In the genomic region with DNA sequence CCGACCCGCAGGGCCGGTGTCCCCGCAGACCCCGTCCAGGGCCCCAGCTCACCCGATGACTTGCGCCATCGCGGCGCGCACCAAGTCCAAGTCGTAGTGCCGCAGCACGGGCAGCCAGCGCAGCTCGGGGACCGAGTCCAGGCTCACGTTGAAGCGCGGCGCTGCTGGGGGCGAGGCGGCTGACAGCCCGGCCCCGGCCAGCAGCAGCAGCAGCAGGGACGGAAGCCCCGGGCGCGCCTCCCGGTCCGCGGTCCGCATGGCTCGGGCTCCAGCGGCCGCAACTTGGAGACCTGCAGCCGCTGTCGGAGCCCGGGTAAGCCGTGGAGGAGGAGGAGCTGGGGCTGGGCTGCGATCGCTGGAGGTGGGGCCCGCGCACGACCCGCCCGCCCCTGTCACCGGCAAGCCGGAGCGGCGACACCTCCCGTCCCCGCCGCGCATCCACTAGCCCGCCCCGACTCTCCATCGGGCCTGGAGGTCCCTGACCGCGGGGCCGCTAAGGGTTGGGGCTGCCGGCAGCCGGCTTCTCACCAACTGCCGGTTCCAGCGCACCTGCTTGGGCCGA, we compare ENCODE assay signal across 1 cellular context.
TF ChIP-seq lines count a peak whose summit lies in the region.

Gene NAAA, minus strand, starts transcription at position 322 of the 562 bp plus-strand sequence. Its CDS starts 64 bp downstream, at position 258.

TF ChIP-seq in GM12878, 131 proteins besides CTCF, POLR2A, EP300 and RAD21 (continued from another document):
- no peak for TF ChIP-seq RELA (IDR thresholded peaks at IDR 0.05; ENCODE audit: borderline replicate concordance, partially characterized antibody)
- TF ChIP-seq RCOR1 (conservative IDR thresholded peaks at IDR 0.05; ENCODE audit: low read depth, low read length), result no peak
- no peak for TF ChIP-seq MLLT1 (IDR thresholded peaks at IDR 0.05)
- no peak for TF ChIP-seq RB1 (IDR thresholded peaks at IDR 0.05; ENCODE audit: borderline replicate concordance)
- TF ChIP-seq MXI1 (IDR thresholded peaks at IDR 0.05; ENCODE audit: low read depth, low read length), result no peak
- TF ChIP-seq HDAC6 (IDR thresholded peaks at IDR 0.05; ENCODE audit: unreplicated experiment), result peak; percentile 88
- TF ChIP-seq SPI1 (IDR thresholded peaks at IDR 0.05; ENCODE audit: borderline replicate concordance, insufficient read depth, low read depth, low read length), result no peak
- no peak for TF ChIP-seq NFYA (IDR thresholded peaks at IDR 0.05; ENCODE audit: borderline replicate concordance, low read depth, low read length)
- no peak for TF ChIP-seq PAX5 (IDR thresholded peaks at IDR 0.05; ENCODE audit: borderline replicate concordance, low read depth, low read length)
- TF ChIP-seq CHD4 (IDR thresholded peaks at IDR 0.05), result no peak
- TF ChIP-seq BHLHE40 (IDR thresholded peaks at IDR 0.05; ENCODE audit: borderline replicate concordance in 1 of 2, low read depth in 2 of 2, low read length in 1 of 2), result no peak
- TF ChIP-seq SMAD1 (IDR thresholded peaks at IDR 0.05; ENCODE audit: low read depth, partially characterized antibody), result no peak
- TF ChIP-seq CEBPB (IDR thresholded peaks at IDR 0.05; ENCODE audit: borderline replicate concordance in 1 of 2, low read depth in 2 of 2, low read length in 2 of 2), result no peak
- TF ChIP-seq SP1 (IDR thresholded peaks at IDR 0.05; ENCODE audit: low read depth, low read length), result no peak
- TF ChIP-seq BCL11A (IDR thresholded peaks at IDR 0.05; ENCODE audit: low read depth, low read length), result no peak
- peak; percentile 12; the same call in 1 of the 2 replicates for TF ChIP-seq BACH1 (IDR thresholded peaks at IDR 0.05; ENCODE audit: borderline replicate concordance)
TF ChIP-seq in GM12878: peak in this region for 3.
